8 cellular contexts compared by ENCODE assay signal in the genomic region with DNA sequence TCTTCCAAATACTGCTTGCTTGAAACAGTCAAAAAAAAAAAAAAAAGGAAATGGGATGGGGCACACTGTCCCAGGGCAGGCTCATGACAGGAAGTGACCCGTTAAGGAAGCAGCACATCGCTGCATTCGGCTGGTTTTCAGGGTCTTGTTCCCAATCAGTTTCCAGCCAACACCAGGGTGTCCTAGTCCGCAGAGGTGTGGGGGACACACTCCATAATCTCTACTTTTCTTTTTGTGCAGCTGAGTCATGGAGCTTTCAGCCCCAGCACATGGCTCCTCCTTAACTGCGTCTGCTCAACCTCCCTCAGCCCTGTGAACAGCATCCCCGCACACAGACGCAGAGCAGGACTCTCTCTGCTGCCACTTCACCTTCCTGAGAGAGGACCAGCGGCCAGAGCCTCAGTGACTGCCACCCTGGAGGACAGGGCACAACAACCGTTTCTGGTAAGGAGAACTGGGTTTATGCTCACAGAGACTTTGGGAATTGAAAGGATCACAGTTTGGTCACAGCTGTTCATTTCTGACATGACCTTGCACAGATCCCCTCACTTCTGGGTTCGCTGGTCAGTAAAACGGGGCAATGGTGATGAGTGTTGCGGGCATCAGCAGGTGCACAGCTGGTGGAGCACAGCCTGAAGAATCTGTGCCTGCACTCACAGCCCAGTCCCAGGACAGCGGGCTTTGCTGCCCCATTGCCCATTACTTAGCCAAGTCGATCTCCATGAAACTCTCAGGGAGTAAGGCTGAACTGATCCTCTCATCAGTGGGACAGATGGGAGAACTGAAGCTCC. TPM values are rescaled to one million over a fixed set of nuclear protein-coding genes. Genes with fewer than 3 reads are reported as not detected.
DNase-seq lines count a peak whose midpoint lies in the region; ATAC-seq and TF ChIP-seq lines count a peak whose summit lies in the region.

A gene (plus strand): TSS at position 154 of the 791 bp plus-strand sequence. CDS start 3,467 bp downstream, outside the sequence.

- no peak within 1 kb of the TSS for H3K4ac ChIP-seq in IMR-90 (ENCODE audit: low read depth, low read length)

- H2BK15ac ChIP-seq in IMR-90 (ENCODE audit: low read depth, low read length) = no peak within 1 kb of the TSS

- POLR2A ChIA-PET in IMR-90 (lab: Charles Lee; ENCODE audit: unreplicated experiment) = no interaction called here

- no peak within 1 kb of the TSS for H3K9ac ChIP-seq in IMR-90 (ENCODE audit: low read depth, low read length)
- H3K9ac ChIP-seq in Karpas-422 (ENCODE audit: low read length) = no peak within 1 kb of the TSS

- H4K5ac ChIP-seq in IMR-90 (ENCODE audit: low read depth, low read length) = no peak within 1 kb of the TSS

- peak within 1 kb of the TSS; percentile 13 for H2AK9ac ChIP-seq in IMR-90 (replicated peaks; ENCODE audit: low read depth, low read length, poor library complexity)

- 33% methylated on average over 2 of the region's 14 CpGs; no CpG with 5 or more reads in 1 of the 2 experiments for WGBS in IMR-90 (ENCODE audit: extremely low coverage in 2 of 2, insufficient read length in 1 of 2), 2 experiments
- 42 to 45% methylated on average over 14 of the region's 14 CpGs for WGBS in aorta, 2 donors

- peak; percentile 63 for ATAC-seq in GM19043 (IDR thresholded peaks at IDR 0.05; ENCODE audit: low read depth, unreplicated experiment)
- ATAC-seq in IMR-90 (ENCODE audit: low read depth) = no peak
- peak; percentile 68 for ATAC-seq in aorta (ENCODE audit: low FRiP score)
- ATAC-seq in GM18520 (IDR thresholded peaks at IDR 0.05; ENCODE audit: unreplicated experiment) = no peak

- CTCF ChIA-PET in IMR-90 (lab: Yijun Ruan, JAX) = no interaction called here

- no peaks in the 10 kb centered on the region for H3K9me2 ChIP-seq in Karpas-422 (replicated peaks; ENCODE audit: insufficient read depth, low read length)

- H3K9me3 ChIP-seq in IMR-90 (ENCODE audit: control insufficient read depth, insufficient read depth, low read length) (no peaks in the 10 kb centered on the region), aorta (ENCODE audit: control insufficient read depth, low read length) (no peaks in the 10 kb centered on the region), Karpas-422 (ENCODE audit: low read length) (no peaks in the 10 kb centered on the region)

- H3K14ac ChIP-seq in IMR-90 (replicated peaks; ENCODE audit: low read depth, low read length) = no peak within 1 kb of the TSS

- H3K18ac ChIP-seq in IMR-90 (ENCODE audit: low read depth, low read length) = no peak within 1 kb of the TSS

- H3K36me3 ChIP-seq in IMR-90 (ENCODE audit: control insufficient read depth, insufficient read depth, low read length) = no peaks in the 10 kb centered on the region
- H3K36me3 ChIP-seq in aorta (ENCODE audit: control insufficient read depth in 1 of 2, insufficient read depth in 2 of 2, low read length in 1 of 2) = no peaks in the 10 kb centered on the region
- no peaks in the 10 kb centered on the region for H3K36me3 ChIP-seq in Karpas-422 (ENCODE audit: insufficient read depth, low read length)

- DNase-seq in IMR-90 (no peak), medulla oblongata (ENCODE audit: extremely low spot score) (peak; percentile 41), aorta (no peak), Karpas-422 (no peak), GM03348 (ENCODE audit: low spot score) (no peak)
- peak; percentile 68 for DNase-seq in activated naive CD4-positive, alpha-beta T cell treated with Interleukin-2 at 50 U/mL for 16 hours

- H2BK120ac ChIP-seq in IMR-90 (ENCODE audit: low read depth, low read length) = no peak within 1 kb of the TSS

- H3K79me2 ChIP-seq in Karpas-422 (ENCODE audit: low read length) = no peaks in the 10 kb centered on the region

- dilution Hi-C loops in IMR-90 (cut with HindIII; ENCODE audit: low sequenced_read_pairs, unreplicated experiment) = no loop called here

- no peak within 1 kb of the TSS for H3K4me3 ChIP-seq in IMR-90 (ENCODE audit: insufficient read depth, low read depth, low read length)
- H3K4me3 ChIP-seq in aorta (ENCODE audit: low read length in 2 of 2) = no peak within 1 kb of the TSS
- no peak within 1 kb of the TSS for H3K4me3 ChIP-seq in Karpas-422 (ENCODE audit: low read length)

- no peak for TF ChIP-seq POLR2A in IMR-90 (IDR thresholded peaks at IDR 0.05; ENCODE audit: low read depth, low read length)

- H2BK20ac ChIP-seq in IMR-90 (ENCODE audit: low read depth, low read length) = no peak within 1 kb of the TSS

- no peak within 1 kb of the TSS for H3K27ac ChIP-seq in IMR-90 (ENCODE audit: insufficient read depth, low read length)
- no peak within 1 kb of the TSS for H3K27ac ChIP-seq in aorta (ENCODE audit: low read depth in 1 of 2, low read length in 2 of 2)
- H3K27ac ChIP-seq in Karpas-422 (ENCODE audit: low read length) = no peak within 1 kb of the TSS

- H2AK5ac ChIP-seq in IMR-90 (ENCODE audit: low read depth, low read length) = no peak within 1 kb of the TSS

- H4K20me1 ChIP-seq in IMR-90 (ENCODE audit: insufficient read depth, low read length) (no peaks in the 10 kb centered on the region), Karpas-422 (ENCODE audit: insufficient read depth, low read depth, low read length) (no peaks in the 10 kb centered on the region)

- TF ChIP-seq RAD21 in IMR-90 (IDR thresholded peaks at IDR 0.05; ENCODE audit: low read length) = no peak

- intact Hi-C loops in IMR-90 (cut with micrococcal nuclease) (no loop called here), aorta (cut with DNase I) (no loop called here)

- TF ChIP-seq CTCF in IMR-90 (conservative IDR thresholded peaks at IDR 0.05; ENCODE audit: low read depth, low read length) = no peak

- no peak within 1 kb of the TSS for H2BK5ac ChIP-seq in IMR-90 (ENCODE audit: low read depth, low read length, poor library complexity, severe bottlenecking)

- no peaks in the 10 kb centered on the region for H3K4me1 ChIP-seq in IMR-90 (ENCODE audit: control insufficient read depth, insufficient read depth, low read length)
- H3K4me1 ChIP-seq in aorta (ENCODE audit: control insufficient read depth in 1 of 2, insufficient read depth in 2 of 2, low read length in 2 of 2) = no peaks in the 10 kb centered on the region
- no peaks in the 10 kb centered on the region for H3K4me1 ChIP-seq in Karpas-422 (ENCODE audit: low read length)

- no peaks in the 10 kb centered on the region for H3K9me1 ChIP-seq in IMR-90 (ENCODE audit: insufficient read depth, low read length)

- H2AFZ ChIP-seq in IMR-90 (replicated peaks; ENCODE audit: low read length, poor library complexity) = no peak within 1 kb of the TSS
- H2AFZ ChIP-seq in Karpas-422 (ENCODE audit: low read length) = no peak within 1 kb of the TSS

- no peak within 1 kb of the TSS for H4K91ac ChIP-seq in IMR-90 (ENCODE audit: insufficient read depth, low read depth, low read length)

- no peaks in the 10 kb centered on the region; the same call in 1 of the 2 replicates for H3K27me3 ChIP-seq in IMR-90 (ENCODE audit: control insufficient read depth, insufficient read depth, low read length)
- H3K27me3 ChIP-seq in aorta (ENCODE audit: control insufficient read depth in 1 of 2, insufficient read depth in 2 of 2, low read length in 1 of 2) = no peaks in the 10 kb centered on the region
- no peaks in the 10 kb centered on the region for H3K27me3 ChIP-seq in Karpas-422 (ENCODE audit: low read length)

- H3K4me2 ChIP-seq in IMR-90 (ENCODE audit: low read depth, low read length) (no peak within 1 kb of the TSS), Karpas-422 (ENCODE audit: low read depth, low read length, poor library complexity, severe bottlenecking) (no peak within 1 kb of the TSS)

- H3K23ac ChIP-seq in IMR-90 (ENCODE audit: low read depth, low read length) = no peak within 1 kb of the TSS

- H4K8ac ChIP-seq in IMR-90 (ENCODE audit: low read depth in 2 of 2, low read length in 2 of 2) = no peak within 1 kb of the TSS

- H3K56ac ChIP-seq in IMR-90 (ENCODE audit: extremely low read depth, insufficient read depth, low read length) = no peak within 1 kb of the TSS

- in situ Hi-C loops in IMR-90 (cut with MboI; ENCODE audit: low sequenced_read_pairs) = loop anchor here (25.0 kb wide), 1 partner anchor 425 kb away; a partner anchor contains a TSS

- no TSS peak for BruUV-seq in IMR-90 (replicated peaks; lab: Mats Ljungman, UMichigan)

- H3K79me1 ChIP-seq in IMR-90 (ENCODE audit: low read depth in 1 of 2, low read length in 2 of 2) = no peaks in the 10 kb centered on the region

TF ChIP-seq in IMR-90, 13 proteins besides CTCF, POLR2A, EP300 and RAD21:
- TF ChIP-seq MAZ (IDR thresholded peaks at IDR 0.05; ENCODE audit: borderline replicate concordance, low read depth, low read length) = no peak
- TF ChIP-seq CEBPB (IDR thresholded peaks at IDR 0.05; ENCODE audit: low read depth, low read length) = no peak
- no peak for TF ChIP-seq MXI1 (IDR thresholded peaks at IDR 0.05; ENCODE audit: borderline replicate concordance, low read depth, low read length)

RNA-seq across cellular contexts. Expression of the gene that starts here (rescaled TPM):
- total RNA-seq in IMR-90 (2012; rRNA removed) = not detected in 2 replicates
- not detected in 2 replicates for polyA plus RNA-seq in IMR-90 (2012; rRNA removed)
- not detected in 2 replicates for polyA plus RNA-seq in IMR-90 (2012; cell fraction: cytosol; rRNA removed)
- not detected in 2 replicates for polyA plus RNA-seq in IMR-90 (2012; cell fraction: nucleus; rRNA removed; ENCODE audit: low replicate concordance)
- 10 to 100 TPM; 18.8 to 29.4 TPM for total RNA-seq in aorta
- 10 to 100 TPM in 1 of 2 donors, 1 to 10 TPM in 1; 3.1 to 14.5 TPM for polyA plus RNA-seq in aorta
- not detected in 2 replicates for total RNA-seq in Karpas-422 (2014; rRNA removed; shearing (Covaris generic); ENCODE audit: low replicate concordance)

Comparison
In these comparisons a context has a peak if more than half of its experiments do, and no peak if none do; other contexts are left out.
1. RNA of the gene that starts here (total RNA-seq): 18.8 to 29.4 TPM in aorta; not detected in Karpas-422 and not detected in IMR-90; every median in the first group is over 10 times any median in the second.
2. ATAC-seq: peak in GM19043 (single experiment) and aorta (single experiment); none in IMR-90 (single experiment) and GM18520 (single experiment).
3. DNase-seq: peak in activated naive CD4-positive, alpha-beta T cell treated with Interleukin-2 at 50 U/mL for 16 hours (single experiment) and medulla oblongata (single experiment); none in IMR-90 (single experiment), aorta (0 of 2), Karpas-422 (single experiment) and GM03348 (single experiment).